ENCODE assay signal across 9 cellular contexts in the genomic region with DNA sequence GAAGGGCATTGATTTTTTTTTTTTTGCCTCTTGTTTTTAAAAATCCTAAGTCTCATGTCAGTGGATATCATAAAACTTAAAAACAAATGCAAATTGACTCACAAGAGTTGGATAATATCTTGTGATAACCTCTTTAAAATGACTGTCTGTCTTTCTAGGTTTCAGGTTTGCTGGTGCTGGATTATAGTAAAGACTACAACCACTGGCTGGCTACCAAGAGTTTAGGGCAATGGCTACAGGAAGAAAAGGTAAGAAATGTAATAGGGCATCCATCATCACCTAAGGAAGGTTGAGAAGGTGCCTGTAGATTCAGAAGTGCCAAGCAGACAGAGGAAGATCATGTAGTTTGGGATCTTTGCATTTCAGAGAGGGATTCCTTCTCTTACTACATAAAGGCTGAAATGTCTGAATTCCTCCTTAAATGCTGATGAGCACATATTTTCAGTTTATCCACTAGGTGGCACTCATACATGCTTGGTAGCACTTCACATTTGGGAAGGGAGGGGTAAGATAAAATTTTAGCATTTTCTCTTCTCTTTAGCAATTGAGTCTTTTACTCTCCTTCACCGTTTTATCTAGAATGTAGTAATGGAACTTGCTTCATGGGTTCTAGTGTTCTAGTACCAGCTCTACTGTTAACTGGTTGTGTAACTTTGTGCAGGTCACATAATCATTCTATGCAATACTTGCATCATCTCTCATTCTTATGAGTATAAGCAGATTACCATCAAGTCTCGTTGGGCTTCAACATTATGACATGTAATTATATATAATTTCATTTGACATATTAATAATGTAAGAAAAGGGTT. TPM values are rescaled to one million over a fixed set of nuclear protein-coding genes. Genes with fewer than 3 reads are reported as not detected.
DNase-seq lines count a peak whose midpoint lies in the region; ATAC-seq and TF ChIP-seq lines count a peak whose summit lies in the region.
"Had no signal": no experiment of that assay in that cellular context is flagged by ENCODE, and none has a peak within 500 bp of the region (broad histone marks: within the 10 kb centered on the region; RNA-seq: fewer than 3 reads in every experiment).

No MANE protein-coding gene starts in this region.

- ATAC-seq in GM21381 (IDR thresholded peaks at IDR 0.05; ENCODE audit: unreplicated experiment) (peak; percentile 86), HG03469 (IDR thresholded peaks at IDR 0.05; ENCODE audit: unreplicated experiment) (peak; percentile 95), naive B cell (ENCODE audit: low read depth in 2 of 2) (peak; percentile 35 to 57)

- H3K27ac Mint-ChIP-seq in naive B cell = no peak overlapping the region
- H3K27ac Mint-ChIP-seq: dendritic cell treated with granulocyte-macrophage colony-stimulating factor and Interleukin-4, amounts not matched to agents 40 ng/mL and 50 ng/mL, for 4 days had no signal

- no peaks in the 10 kb centered on the region for H3K4me1 ChIP-seq in NT2/D1 (ENCODE audit: insufficient read depth, insufficient read length)

- no peaks in the 10 kb centered on the region for H3K27me3 ChIP-seq in NT2/D1 (ENCODE audit: insufficient read depth, insufficient read length)

- no peaks in the 10 kb centered on the region for H3K9me3 Mint-ChIP-seq in naive B cell
- H3K9me3 Mint-ChIP-seq: dendritic cell treated with granulocyte-macrophage colony-stimulating factor and Interleukin-4, amounts not matched to agents 40 ng/mL and 50 ng/mL, for 4 days had no signal

- H3K4me3 ChIP-seq in NT2/D1 (ENCODE audit: insufficient read length, low read depth) (no peak overlapping the region), coronary artery (no peak overlapping the region)

- peaks cover 0 to 5% (median 5%) of the 10 kb centered on the region in 3 donors for H3K27me3 Mint-ChIP-seq in naive B cell
- H3K27me3 Mint-ChIP-seq: dendritic cell treated with granulocyte-macrophage colony-stimulating factor and Interleukin-4, amounts not matched to agents 40 ng/mL and 50 ng/mL, for 4 days had no signal

- no peak overlapping the region for H3K4me3 Mint-ChIP-seq in naive B cell
- H3K4me3 Mint-ChIP-seq: dendritic cell treated with granulocyte-macrophage colony-stimulating factor and Interleukin-4, amounts not matched to agents 40 ng/mL and 50 ng/mL, for 4 days had no signal

- no peaks in the 10 kb centered on the region for H3K4me1 Mint-ChIP-seq in naive B cell

- no peaks in the 10 kb centered on the region for H3K36me3 Mint-ChIP-seq in naive B cell

- no peak overlapping the region for H3K9ac ChIP-seq in NT2/D1 (ENCODE audit: insufficient read length, low read depth)

- no peak overlapping the region for H3K27ac ChIP-seq in coronary artery

- peak; percentile 45 for TF ChIP-seq CTCF in coronary artery (IDR thresholded peaks at IDR 0.05)

- peak; percentile 39 for DNase-seq in NOMO-1 treated with DMSO at 0.1 percent for 48 hours (lab: John Stamatoyannopoulos, UW; ENCODE audit: unreplicated experiment)
- DNase-seq in NOMO-1 treated with dmso at 0.1 percent for 144 hours (lab: John Stamatoyannopoulos, UW; ENCODE audit: unreplicated experiment) = no peak
- peak; percentile 44 for DNase-seq in NT2/D1 (ENCODE audit: low read depth, low spot score)
- no peak for DNase-seq in coronary artery (ENCODE audit: low spot score)
- DNase-seq in naive B cell = peak; percentile 8
- DNase-seq in cerebellar nuclear complex (lab: John Stamatoyannopoulos, UW) = no peak

- no peaks in the 10 kb centered on the region for H3K36me3 ChIP-seq in NT2/D1 (ENCODE audit: insufficient read depth, insufficient read length, low read length)

- no peaks in the 10 kb centered on the region for H3K9me3 ChIP-seq in NT2/D1 (ENCODE audit: insufficient read depth, low read length)

RNA-seq across cellular contexts. Expression of gene CPS1, which starts 21.1 kb away (rescaled TPM):
- polyA plus RNA-seq in naive B cell (ENCODE audit: low read depth in 6 of 6) = not detected

Comparison
In these comparisons a context has a peak if more than half of its experiments do, and no peak if none do; other contexts are left out.
1. DNase-seq: peak in NOMO-1 treated with DMSO at 0.1 percent for 48 hours (single experiment), NT2/D1 (single experiment) and naive B cell (single experiment); none in NOMO-1 treated with dmso at 0.1 percent for 144 hours (single experiment), coronary artery (single experiment) and cerebellar nuclear complex (0 of 2).
2. Peak in every context shown above with its lines, with median percentiles within 50 percentile points of each other: ATAC-seq.